In the genomic region with DNA sequence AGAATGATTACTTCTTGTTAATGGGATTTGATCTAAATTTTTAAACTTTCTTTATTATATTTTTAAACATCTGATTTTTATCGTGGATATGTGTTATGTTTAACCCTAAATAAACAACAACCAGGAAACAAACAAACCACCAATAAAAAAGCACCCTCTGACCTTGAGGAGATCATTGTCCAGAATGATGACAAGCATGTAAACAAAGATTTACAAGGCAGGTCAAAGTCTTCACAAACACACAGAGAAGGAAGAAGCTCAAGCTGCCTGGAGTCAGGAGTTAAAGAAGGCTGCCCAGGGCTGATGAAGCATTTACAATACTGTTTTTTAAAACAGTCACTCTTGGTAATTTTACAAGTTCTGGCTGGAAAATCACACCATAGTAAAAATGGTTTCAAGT, we compare ENCODE assay signal across 19 cellular contexts. TPM values are rescaled to one million over a fixed set of nuclear protein-coding genes. Genes with fewer than 3 reads are reported as not detected.
"Had no signal": no experiment of that assay in that cellular context is flagged by ENCODE, and none has a peak within 500 bp of the region (broad histone marks: within the 10 kb centered on the region; RNA-seq: fewer than 3 reads in every experiment).

No MANE protein-coding gene starts in this region.

- ATAC-seq: activated CD8-positive, alpha-beta T cell treated with anti-CD3 and anti-CD28 coated beads for 36 hours; activated naive CD4-positive, alpha-beta T cell treated with anti-CD3 and anti-CD28 coated beads, Interleukin-2, amount 50 U/mL, for 72 hours; activated T-cell treated with anti-CD3 and anti-CD28 coated beads, Interleukin-2, amount 50 U/mL, for 4 hours; foreskin keratinocyte; pancreas; stimulated activated effector memory CD8-positive, alpha-beta T cell treated with anti-CD3 and anti-CD28 coated beads, Interleukin-12 subunit alpha, Interleukin-12 subunit beta, amount 100 ng/mL, for 72 hours; upper lobe of right lung had no signal

- DNase-seq: activated CD4-positive, alpha-beta T cell treated with anti-CD3 and anti-CD28 coated beads for 4 hours; activated CD8-positive, alpha-beta T cell treated with anti-CD3 and anti-CD28 coated beads for 36 hours; activated effector memory CD4-positive, alpha-beta T cell treated with anti-CD3 and anti-CD28 coated beads, Interleukin-2, amount 50 U/mL, for 16 hours; activated T-cell treated with anti-CD3 and anti-CD28 coated beads, Interleukin-2, amount 50 U/mL, for 4 hours; amniotic stem cell; colonic mucosa; foreskin keratinocyte; glutamatergic neuron; naive B cell; pancreas; stimulated activated CD4-positive, alpha-beta T cell treated with anti-CD3 and anti-CD28 coated beads, Interleukin-12 subunit alpha, Interleukin-12 subunit beta, amount 100 ng/mL, for 4 hours; stimulated activated CD4-positive, alpha-beta T cell treated with anti-CD3 and anti-CD28 coated beads, Interleukin-2, amount 100 ng/mL, for 24 hours; upper lobe of right lung had no signal

- H3K27me3 ChIP-seq: colonic mucosa, esophagus muscularis mucosa, foreskin keratinocyte, pancreas, upper lobe of right lung had no signal

- H3K27ac ChIP-seq: colonic mucosa, esophagus muscularis mucosa, foreskin keratinocyte, pancreas, thoracic aorta, upper lobe of right lung had no signal

- H3K9me3 ChIP-seq: colonic mucosa, esophagus muscularis mucosa, pancreas, thoracic aorta, upper lobe of right lung had no signal

- H3K4me1 ChIP-seq: colonic mucosa, esophagus muscularis mucosa, pancreas, upper lobe of right lung had no signal

- H3K4me3 ChIP-seq: colonic mucosa, esophagus muscularis mucosa, lung, pancreas, thoracic aorta, upper lobe of right lung had no signal

- H3K36me3 ChIP-seq: colonic mucosa, esophagus muscularis mucosa, pancreas, thoracic aorta, upper lobe of right lung had no signal

RNA-seq across cellular contexts. Expression of gene EGFR, which starts 31.0 kb away (rescaled TPM):
- total RNA-seq: activated CD8-positive, alpha-beta T cell treated with anti-CD3 and anti-CD28 coated beads for 36 hours; activated naive CD4-positive, alpha-beta T cell treated with anti-CD3 and anti-CD28 coated beads, Interleukin-2, amount 50 U/mL, for 72 hours; T-helper 1 cell treated with Interleukin-12 subunit alpha and Interleukin-12 subunit beta and Interleukin-4 antibody, amounts not matched to agents 30 ng/mL and 1 ng/mL, for 36 hours had no signal
